In the genomic region with DNA sequence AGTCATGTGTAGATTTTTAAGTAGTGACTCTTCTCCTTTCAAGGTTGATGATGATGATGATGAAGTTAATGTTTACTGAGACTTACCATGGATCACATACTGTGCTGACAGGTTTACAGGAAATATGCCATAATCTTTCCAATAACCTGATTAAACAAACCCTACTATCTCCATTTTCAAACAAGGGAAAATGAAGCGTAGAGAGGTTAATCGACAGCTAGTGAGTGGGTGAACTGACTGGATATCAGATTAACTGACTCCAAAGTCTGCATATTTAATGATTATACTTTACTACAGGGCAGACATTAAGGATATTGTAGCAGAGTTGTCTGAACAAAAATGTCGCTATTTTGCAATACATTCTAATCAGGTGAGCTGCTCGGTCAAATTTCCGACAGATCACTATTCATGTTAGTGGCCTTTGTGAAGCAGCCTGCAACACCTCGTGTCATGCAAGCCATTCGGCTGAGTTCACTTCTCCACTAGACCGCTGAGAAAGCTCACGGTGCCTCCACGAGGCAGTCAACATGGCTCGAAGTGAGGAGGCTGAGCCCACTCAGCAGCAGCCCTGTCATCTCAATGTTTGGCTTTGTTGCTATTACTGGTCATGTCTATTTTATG, we compare ENCODE assay signal across 14 cellular contexts.
DNase-seq lines count a peak whose midpoint lies in the region; FAIRE-seq lines count a peak whose summit lies in the region.
"Had no signal": no experiment of that assay in that cellular context is flagged by ENCODE, and none has a peak within 500 bp of the region (broad histone marks: within the 10 kb centered on the region; RNA-seq: fewer than 3 reads in every experiment).

No MANE protein-coding gene starts in this region.

- peak overlapping the region; percentile 71 for H3K27ac Mint-ChIP-seq in activated CD4-positive, alpha-beta T cell treated with anti-CD3 and anti-CD28 coated beads, Interleukin-2, amount 10 ng/mL, durations not matched to agents 7 days and 5 days
- peak overlapping the region; percentile 62 for H3K27ac Mint-ChIP-seq in activated CD4-positive, alpha-beta memory T cell treated with anti-CD3 and anti-CD28 coated beads, Interleukin-2, amount 10 ng/mL, durations not matched to agents 7 days and 5 days
- H3K27ac Mint-ChIP-seq in stimulated activated naive CD8-positive, alpha-beta T cell treated with anti-CD3 and anti-CD28 coated beads, Interleukin-15, Interleukin-2, amounts not matched to agents 100 ng/mL and 50 ng/mL, for 24 hours = peak overlapping the region; percentile 38

- DNase-seq in activated CD4-positive, alpha-beta T cell treated with anti-CD3 and anti-CD28 coated beads, Interleukin-2, amount 10 ng/mL, durations not matched to agents 7 days and 5 days = no peak
- DNase-seq in activated CD4-positive, alpha-beta T cell treated with anti-CD3 and anti-CD28 coated beads for 4 hours = no peak
- no peak for DNase-seq in activated CD4-positive, alpha-beta memory T cell treated with anti-CD3 and anti-CD28 coated beads, Interleukin-2, amount 10 ng/mL, durations not matched to agents 7 days and 5 days
- DNase-seq in GM19238 (ENCODE audit: insufficient read length, low spot score) (no peak), OCI-M2 (lab: John Stamatoyannopoulos, UW; ENCODE audit: unreplicated experiment) (no peak)
- DNase-seq in activated CD4-positive, alpha-beta T cell treated with anti-CD3 and anti-CD28 coated beads, Interleukin-2, amount 50 U/mL, for 1 hour = no peak
- DNase-seq: activated CD4-positive, CD25-positive, alpha-beta regulatory T cell treated with anti-CD3 and anti-CD28 coated beads, Interleukin-2, amount 50 U/mL, for 72 hours; DMS79 treated with DMSO at 0.1 percent for 48 hours; NCI-H1105 treated with DMSO at 0.1 percent for 48 hours; SK-N-SH had no signal

- POLR2A ChIA-PET in activated CD4-positive, alpha-beta T cell treated with anti-CD3 and anti-CD28 coated beads, Interleukin-2, amount 10 ng/mL, durations not matched to agents 7 days and 5 days (lab: Charles Lee) = no interaction called here
- POLR2A ChIA-PET in activated CD4-positive, alpha-beta memory T cell treated with anti-CD3 and anti-CD28 coated beads, Interleukin-2, amount 10 ng/mL, durations not matched to agents 7 days and 5 days (lab: Charles Lee) = interaction anchor here (1.0 to 2.0 kb wide), 14 partner anchors 20 to 286 kb away, joined by 3 to 26 read pairs (median 4); a partner anchor contains a TSS

- FAIRE-seq in islet of Langerhans (lab: Jason Lieb, UNC) = peak; percentile 79
- FAIRE-seq: H54 had no signal

- peaks cover 16% of the 10 kb centered on the region for H3K36me3 Mint-ChIP-seq in activated CD4-positive, alpha-beta T cell treated with anti-CD3 and anti-CD28 coated beads, Interleukin-2, amount 10 ng/mL, durations not matched to agents 7 days and 5 days (ENCODE audit: low read depth)
- H3K36me3 Mint-ChIP-seq in activated CD4-positive, alpha-beta memory T cell treated with anti-CD3 and anti-CD28 coated beads, Interleukin-2, amount 10 ng/mL, durations not matched to agents 7 days and 5 days (ENCODE audit: low read depth) = peaks cover 31% of the 10 kb centered on the region
- no peaks in the 10 kb centered on the region for H3K36me3 Mint-ChIP-seq in stimulated activated naive CD8-positive, alpha-beta T cell treated with anti-CD3 and anti-CD28 coated beads, Interleukin-15, Interleukin-2, amounts not matched to agents 100 ng/mL and 50 ng/mL, for 24 hours (ENCODE audit: low read depth)
- H3K36me3 Mint-ChIP-seq: natural killer cell treated with Interleukin-12 subunit alpha and Interleukin-12 subunit beta and Interleukin-15 and Interleukin-18, amount 100 ng/mL, for 72 hours had no signal

- CTCF ChIA-PET in activated CD4-positive, alpha-beta T cell treated with anti-CD3 and anti-CD28 coated beads, Interleukin-2, amount 10 ng/mL, durations not matched to agents 7 days and 5 days (lab: Charles Lee) = interaction anchor here (0.7 to 1.3 kb wide), 4 partner anchors 19 to 264 kb away, joined by 3 to 7 read pairs (median 5); no protein-coding TSS in a partner anchor
- CTCF ChIA-PET in activated CD4-positive, alpha-beta memory T cell treated with anti-CD3 and anti-CD28 coated beads, Interleukin-2, amount 10 ng/mL, durations not matched to agents 7 days and 5 days (lab: Charles Lee) = interaction anchor here (1.1 to 1.6 kb wide), 7 partner anchors 11 to 310 kb away, joined by 3 to 6 read pairs (median 3); a partner anchor contains a TSS

- H3K9me3 Mint-ChIP-seq in activated CD4-positive, alpha-beta T cell treated with anti-CD3 and anti-CD28 coated beads, Interleukin-2, amount 10 ng/mL, durations not matched to agents 7 days and 5 days = peaks cover 11% of the 10 kb centered on the region
- peaks cover 25% of the 10 kb centered on the region for H3K9me3 Mint-ChIP-seq in activated CD4-positive, alpha-beta memory T cell treated with anti-CD3 and anti-CD28 coated beads, Interleukin-2, amount 10 ng/mL, durations not matched to agents 7 days and 5 days
- H3K9me3 Mint-ChIP-seq in stimulated activated naive CD8-positive, alpha-beta T cell treated with anti-CD3 and anti-CD28 coated beads, Interleukin-15, Interleukin-2, amounts not matched to agents 100 ng/mL and 50 ng/mL, for 24 hours = peaks cover 4% of the 10 kb centered on the region

- H3K27me3 Mint-ChIP-seq in activated CD4-positive, alpha-beta T cell treated with anti-CD3 and anti-CD28 coated beads, Interleukin-2, amount 10 ng/mL, durations not matched to agents 7 days and 5 days = no peaks in the 10 kb centered on the region
- no peaks in the 10 kb centered on the region for H3K27me3 Mint-ChIP-seq in activated CD4-positive, alpha-beta memory T cell treated with anti-CD3 and anti-CD28 coated beads, Interleukin-2, amount 10 ng/mL, durations not matched to agents 7 days and 5 days
- H3K27me3 Mint-ChIP-seq in stimulated activated naive CD8-positive, alpha-beta T cell treated with anti-CD3 and anti-CD28 coated beads, Interleukin-15, Interleukin-2, amounts not matched to agents 100 ng/mL and 50 ng/mL, for 24 hours = no peaks in the 10 kb centered on the region

- H3K4me1 Mint-ChIP-seq in activated CD4-positive, alpha-beta T cell treated with anti-CD3 and anti-CD28 coated beads, Interleukin-2, amount 10 ng/mL, durations not matched to agents 7 days and 5 days = peaks cover 36% of the 10 kb centered on the region
- H3K4me1 Mint-ChIP-seq in activated CD4-positive, alpha-beta memory T cell treated with anti-CD3 and anti-CD28 coated beads, Interleukin-2, amount 10 ng/mL, durations not matched to agents 7 days and 5 days = peaks cover 32% of the 10 kb centered on the region
- peaks cover 31% of the 10 kb centered on the region for H3K4me1 Mint-ChIP-seq in stimulated activated naive CD8-positive, alpha-beta T cell treated with anti-CD3 and anti-CD28 coated beads, Interleukin-15, Interleukin-2, amounts not matched to agents 100 ng/mL and 50 ng/mL, for 24 hours (ENCODE audit: low read depth)

- H3K4me3 Mint-ChIP-seq in activated CD4-positive, alpha-beta T cell treated with anti-CD3 and anti-CD28 coated beads, Interleukin-2, amount 10 ng/mL, durations not matched to agents 7 days and 5 days = no peak overlapping the region
- H3K4me3 Mint-ChIP-seq in activated CD4-positive, alpha-beta memory T cell treated with anti-CD3 and anti-CD28 coated beads, Interleukin-2, amount 10 ng/mL, durations not matched to agents 7 days and 5 days = no peak overlapping the region
- H3K4me3 Mint-ChIP-seq in stimulated activated naive CD8-positive, alpha-beta T cell treated with anti-CD3 and anti-CD28 coated beads, Interleukin-15, Interleukin-2, amounts not matched to agents 100 ng/mL and 50 ng/mL, for 24 hours = no peak overlapping the region
- H3K4me3 Mint-ChIP-seq: natural killer cell treated with Interleukin-12 subunit alpha and Interleukin-12 subunit beta and Interleukin-15 and Interleukin-18, amount 100 ng/mL, for 72 hours had no signal
